1 cellular context compared by ENCODE assay signal in the genomic region with DNA sequence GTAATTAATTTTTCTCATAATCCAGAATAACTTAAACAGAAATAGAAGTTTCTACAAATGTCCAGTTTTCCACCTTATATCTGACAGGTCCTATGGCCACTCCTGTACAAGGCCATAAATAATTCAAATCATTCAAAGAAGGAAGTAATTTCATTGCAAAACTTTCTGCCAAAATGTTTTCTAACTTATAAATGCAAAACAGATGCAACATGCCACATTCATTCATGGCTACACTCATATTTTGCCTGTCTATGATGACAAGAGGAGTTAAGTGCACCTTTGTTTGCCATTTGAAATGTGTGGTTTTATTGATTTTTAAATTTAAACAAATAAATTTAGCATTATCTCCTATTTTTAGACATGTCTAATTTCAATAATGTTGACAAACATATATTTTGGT.
TF ChIP-seq lines count a peak whose summit lies in the region.

No MANE protein-coding gene starts in this region.

TF ChIP-seq in SK-N-SH treated with all-trans-retinoic acid at 6 μM for 48 hours, 23 proteins besides CTCF, POLR2A, EP300 and RAD21 (continued from another document):
- TF ChIP-seq, protein P1, sequence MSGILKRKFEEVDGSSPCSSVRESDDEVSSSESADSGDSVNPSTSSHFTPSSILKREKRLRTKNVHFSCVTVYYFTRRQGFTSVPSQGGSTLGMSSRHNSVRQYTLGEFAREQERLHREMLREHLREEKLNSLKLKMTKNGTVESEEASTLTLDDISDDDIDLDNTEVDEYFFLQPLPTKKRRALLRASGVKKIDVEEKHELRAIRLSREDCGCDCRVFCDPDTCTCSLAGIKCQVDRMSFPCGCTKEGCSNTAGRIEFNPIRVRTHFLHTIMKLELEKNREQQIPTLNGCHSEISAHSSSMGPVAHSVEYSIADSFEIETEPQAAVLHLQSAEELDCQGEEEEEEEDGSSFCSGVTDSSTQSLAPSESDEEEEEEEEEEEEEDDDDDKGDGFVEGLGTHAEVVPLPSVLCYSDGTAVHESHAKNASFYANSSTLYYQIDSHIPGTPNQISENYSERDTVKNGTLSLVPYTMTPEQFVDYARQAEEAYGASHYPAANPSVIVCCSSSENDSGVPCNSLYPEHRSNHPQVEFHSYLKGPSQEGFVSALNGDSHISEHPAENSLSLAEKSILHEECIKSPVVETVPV (CRISPR knock-in tag; IDR thresholded peaks at IDR 0.05) = no peak
- TF ChIP-seq SNAI2 (CRISPR knock-in tag; IDR thresholded peaks at IDR 0.05) = no peak
- no peak for TF ChIP-seq ZFP30 (CRISPR knock-in tag; IDR thresholded peaks at IDR 0.05)
- TF ChIP-seq ESRRG (CRISPR knock-in tag; IDR thresholded peaks at IDR 0.05) = no peak
- TF ChIP-seq PPARA (CRISPR knock-in tag; IDR thresholded peaks at IDR 0.05; ENCODE audit: borderline replicate concordance) = no peak
- peak; percentile 18; the same call in 1 of the 2 replicates for TF ChIP-seq TOX (CRISPR knock-in tag; IDR thresholded peaks at IDR 0.05; ENCODE audit: borderline replicate concordance)
